16 cellular contexts compared by ENCODE assay signal in genomic region chr12:127025545-127025944, GRCh38.
DNase-seq lines count a peak whose midpoint lies in the region; ATAC-seq and TF ChIP-seq lines count a peak whose summit lies in the region.
"Had no signal": no experiment of that assay in that cellular context is flagged by ENCODE, and none has a peak within 500 bp of the region (broad histone marks: within the 10 kb centered on the region; RNA-seq: fewer than 3 reads in every experiment).

No MANE protein-coding gene starts in this region.

- DNase-seq in AG09309 (ENCODE audit: low read depth) (no peak), OCI-LY7 (ENCODE audit: low spot score) (no peak), epithelial cell of proximal tubule (ENCODE audit: low read depth) (no peak), GDM1 (lab: John Stamatoyannopoulos, UW) (no peak), hepatocyte (ENCODE audit: low spot score) (no peak), NCI-H1436 treated with DMSO at 0.1 percent for 48 hours (lab: John Stamatoyannopoulos, UW) (no peak), posterior cingulate gyrus (no peak)
- DNase-seq: activated B cell treated with CpG ODN at 0.5 μM for 24 hours; activated gamma-delta T cell; DMS79; islet precursor cell; NCI-H1436; ovary; stimulated activated CD4-positive, alpha-beta T cell treated with anti-CD3 and anti-CD28 coated beads, Interleukin-12 subunit alpha, Interleukin-12 subunit beta, amount 100 ng/mL, for 4 hours had no signal

- POLR2A ChIA-PET in OCI-LY7 (lab: Charles Lee): no interaction called here

- no peaks in the 10 kb centered on the region for H3K9me3 ChIP-seq in OCI-LY7 (ENCODE audit: low read length)
- H3K9me3 ChIP-seq in hepatocyte (ENCODE audit: low read depth): no peaks in the 10 kb centered on the region
- H3K9me3 ChIP-seq: ovary had no signal

- no peaks in the 10 kb centered on the region for H3K27me3 ChIP-seq in hepatocyte
- H3K27me3 ChIP-seq: BLaER1, ovary had no signal

- H4K20me1 ChIP-seq in OCI-LY7 (ENCODE audit: insufficient read depth, low read length): no peaks in the 10 kb centered on the region
- H4K20me1 ChIP-seq in hepatocyte (ENCODE audit: insufficient read depth, poor library complexity, severe bottlenecking): no peaks in the 10 kb centered on the region
- H4K20me1 ChIP-seq: BLaER1 had no signal

- H2AFZ ChIP-seq in OCI-LY7 (ENCODE audit: low read length) (no peak overlapping the region), hepatocyte (no peak overlapping the region)

- ATAC-seq in GM18867 (IDR thresholded peaks at IDR 0.05; ENCODE audit: unreplicated experiment): peak; percentile 48

- 78% methylated on average over 1 of the region's 1 CpG for WGBS in hepatocyte (ENCODE audit: low lambda C conversion rate, missing lambda C conversion rate)

- H3K4me3 ChIP-seq in AG09309 (ENCODE audit: control insufficient read depth, low read depth, low read length) (no peak overlapping the region), OCI-LY7 (ENCODE audit: low read depth, low read length, poor library complexity, severe bottlenecking) (no peak overlapping the region), epithelial cell of proximal tubule (ENCODE audit: low read depth, low read length) (no peak overlapping the region), hepatocyte (no peak overlapping the region)
- H3K4me3 ChIP-seq: BLaER1, ovary had no signal

- intact Hi-C loops in OCI-LY7 (cut with micrococcal nuclease; ENCODE audit: unreplicated experiment): no loop called here
- intact Hi-C loops in posterior cingulate gyrus (cut with DNase I): no loop called here

- CTCF ChIA-PET in OCI-LY7 (lab: Charles Lee; ENCODE audit: unreplicated experiment): no interaction called here

- BruUV-seq in OCI-LY7 (replicated peaks; lab: Mats Ljungman, UMichigan): no TSS peak

- TF ChIP-seq CTCF in AG09309 (IDR thresholded peaks at IDR 0.05; ENCODE audit: control insufficient read depth, insufficient read depth, low read depth, low read length, missing control alignments) (peak; percentile 48), OCI-LY7 (conservative IDR thresholded peaks at IDR 0.05; ENCODE audit: low read length) (0 out of 2 replicates have a peak, but pooled peaks have one; percentile 26), epithelial cell of proximal tubule (conservative IDR thresholded peaks at IDR 0.05; ENCODE audit: low read depth, low read length) (peak; percentile 19), hepatocyte (IDR thresholded peaks at IDR 0.05; ENCODE audit: poor library complexity) (no peak)

- H3K36me3 ChIP-seq in OCI-LY7 (ENCODE audit: insufficient read depth, low read length): no peaks in the 10 kb centered on the region
- no peaks in the 10 kb centered on the region for H3K36me3 ChIP-seq in hepatocyte (replicated peaks; ENCODE audit: insufficient read depth, low read depth)
- H3K36me3 ChIP-seq: BLaER1, ovary had no signal

- no peak overlapping the region for H3K4me2 ChIP-seq in OCI-LY7 (ENCODE audit: low read length)
- no peak overlapping the region for H3K4me2 ChIP-seq in hepatocyte
- H3K4me2 ChIP-seq: BLaER1 had no signal

- no peaks in the 10 kb centered on the region for H3K79me2 ChIP-seq in OCI-LY7 (ENCODE audit: insufficient read depth, low read depth, low read length)
- H3K79me2 ChIP-seq in hepatocyte: no peaks in the 10 kb centered on the region

- no peaks in the 10 kb centered on the region for H3K9me2 ChIP-seq in OCI-LY7 (ENCODE audit: insufficient read depth, low read length)
- no peaks in the 10 kb centered on the region for H3K9me2 ChIP-seq in hepatocyte (replicated peaks; ENCODE audit: insufficient read depth)

- H3K27ac ChIP-seq in OCI-LY7 (ENCODE audit: low read depth, low read length, poor library complexity, severe bottlenecking) (no peak overlapping the region), hepatocyte (no peak overlapping the region)
- H3K27ac ChIP-seq: BLaER1, ovary had no signal

- H3K4me1 ChIP-seq in OCI-LY7 (ENCODE audit: insufficient read depth, low read length, poor library complexity, severe bottlenecking): no peaks in the 10 kb centered on the region
- H3K4me1 ChIP-seq in hepatocyte (ENCODE audit: insufficient read depth): no peaks in the 10 kb centered on the region
